In genomic region chr2:178796079-178796677, GRCh38 we compare ENCODE assay signal across 8 cellular contexts. TPM values are rescaled to one million over a fixed set of nuclear protein-coding genes. Genes with fewer than 3 reads are reported as not detected.
A peak's percentile ranks its signal among the peaks of the same experiment; 100 is the strongest.
DNase-seq lines count a peak whose midpoint lies in the region; ATAC-seq, FAIRE-seq and TF ChIP-seq lines count a peak whose summit lies in the region.
"Had no signal": no experiment of that assay in that cellular context is flagged by ENCODE, and none has a peak within 500 bp of the region (broad histone marks: within the 10 kb centered on the region; RNA-seq: fewer than 3 reads in every experiment).

No MANE protein-coding gene starts in this region.

- no peak for ATAC-seq in GM21825 (IDR thresholded peaks at IDR 0.05; ENCODE audit: unreplicated experiment)
- ATAC-seq in activated naive CD8-positive, alpha-beta T cell treated with anti-CD3 and anti-CD28 coated beads, Interleukin-2, amount 50 U/mL, for 24 hours: no peak
- ATAC-seq in HG02623 (IDR thresholded peaks at IDR 0.05; ENCODE audit: unreplicated experiment): no peak

- DNase-seq in GM03348 (ENCODE audit: low spot score) (peak; percentile 48), NCI-H1048 (lab: John Stamatoyannopoulos, UW) (peak; percentile 16), astrocyte (ENCODE audit: low read depth) (peak; percentile 35)
- DNase-seq in activated naive CD8-positive, alpha-beta T cell treated with anti-CD3 and anti-CD28 coated beads, Interleukin-2, amount 50 U/mL, for 24 hours: no peak
- DNase-seq: activated B cell treated with CpG ODN at 0.5 μM for 24 hours had no signal

- peaks cover 4% of the 10 kb centered on the region for H3K9me3 Mint-ChIP-seq in astrocyte (ENCODE audit: unreplicated experiment)
- H3K9me3 Mint-ChIP-seq in activated naive CD8-positive, alpha-beta T cell treated with anti-CD3 and anti-CD28 coated beads, Interleukin-2, amount 50 U/mL, for 24 hours: no peaks in the 10 kb centered on the region
- H3K9me3 Mint-ChIP-seq: activated B cell treated with CpG ODN at 0.5 μM for 24 hours had no signal

- no peaks in the 10 kb centered on the region for H3K36me3 Mint-ChIP-seq in astrocyte (ENCODE audit: low read depth, unreplicated experiment)
- H3K36me3 Mint-ChIP-seq in activated naive CD8-positive, alpha-beta T cell treated with anti-CD3 and anti-CD28 coated beads, Interleukin-2, amount 50 U/mL, for 24 hours (ENCODE audit: low read depth): peaks cover 5% of the 10 kb centered on the region

- TF ChIP-seq CTCF in astrocyte (IDR thresholded peaks at IDR 0.05; ENCODE audit: insufficient read depth, low read depth, low read length) (peak; percentile 53), liver (IDR thresholded peaks at IDR 0.05; ENCODE audit: low read depth, low read length, missing input control) (peak; percentile 47)

- H3K27ac Mint-ChIP-seq in astrocyte (ENCODE audit: unreplicated experiment): no peak overlapping the region
- no peak overlapping the region for H3K27ac Mint-ChIP-seq in activated naive CD8-positive, alpha-beta T cell treated with anti-CD3 and anti-CD28 coated beads, Interleukin-2, amount 50 U/mL, for 24 hours
- H3K27ac Mint-ChIP-seq: activated B cell treated with CpG ODN at 0.5 μM for 24 hours had no signal

- H3K4me1 ChIP-seq in astrocyte (ENCODE audit: insufficient read depth, low read length): no peaks in the 10 kb centered on the region
- no peaks in the 10 kb centered on the region for H3K4me1 ChIP-seq in liver (ENCODE audit: control insufficient read depth in 4 of 4, insufficient read depth in 4 of 4, low read length in 3 of 4)

- peak; percentile 80 for FAIRE-seq in astrocyte (lab: Jason Lieb, UNC)

- H3K9me3 ChIP-seq in astrocyte (ENCODE audit: insufficient read depth, low read depth, low read length) (no peaks in the 10 kb centered on the region), liver (ENCODE audit: control insufficient read depth in 4 of 4, low read length in 3 of 4) (peaks cover 0 to 6% (median 0%) of the 10 kb centered on the region in 4 donors)

- H3K27me3 Mint-ChIP-seq in astrocyte (ENCODE audit: low read depth, unreplicated experiment): no peaks in the 10 kb centered on the region
- no peaks in the 10 kb centered on the region for H3K27me3 Mint-ChIP-seq in activated naive CD8-positive, alpha-beta T cell treated with anti-CD3 and anti-CD28 coated beads, Interleukin-2, amount 50 U/mL, for 24 hours
- H3K27me3 Mint-ChIP-seq: activated B cell treated with CpG ODN at 0.5 μM for 24 hours had no signal

- H3K27me3 ChIP-seq in astrocyte (ENCODE audit: insufficient read depth, low read length) (no peaks in the 10 kb centered on the region), liver (ENCODE audit: control insufficient read depth in 4 of 4, insufficient read depth in 4 of 4, low read length in 3 of 4) (peaks cover 0 to 7% (median 0%) of the 10 kb centered on the region in 4 donors)

- H2AFZ ChIP-seq in astrocyte (ENCODE audit: low read depth, low read length): no peak overlapping the region

- H3K4me2 ChIP-seq in astrocyte (ENCODE audit: low read length): no peak overlapping the region

- H3K4me1 Mint-ChIP-seq in astrocyte (ENCODE audit: low read depth, unreplicated experiment): no peaks in the 10 kb centered on the region
- no peaks in the 10 kb centered on the region for H3K4me1 Mint-ChIP-seq in activated naive CD8-positive, alpha-beta T cell treated with anti-CD3 and anti-CD28 coated beads, Interleukin-2, amount 50 U/mL, for 24 hours
- H3K4me1 Mint-ChIP-seq: activated B cell treated with CpG ODN at 0.5 μM for 24 hours had no signal

- no peaks in the 10 kb centered on the region for H4K20me1 ChIP-seq in astrocyte (ENCODE audit: insufficient read depth, low read length)

- no peak overlapping the region for H3K4me3 Mint-ChIP-seq in astrocyte (ENCODE audit: unreplicated experiment)
- no peak overlapping the region for H3K4me3 Mint-ChIP-seq in activated naive CD8-positive, alpha-beta T cell treated with anti-CD3 and anti-CD28 coated beads, Interleukin-2, amount 50 U/mL, for 24 hours
- H3K4me3 Mint-ChIP-seq: activated B cell treated with CpG ODN at 0.5 μM for 24 hours had no signal

- H3K79me2 ChIP-seq in astrocyte (ENCODE audit: insufficient read depth, low read length): no peaks in the 10 kb centered on the region

- H3K27ac ChIP-seq in astrocyte (ENCODE audit: low read depth, low read length): no peak overlapping the region
- no peak overlapping the region for H3K27ac ChIP-seq in liver (ENCODE audit: low read depth in 1 of 2, low read length in 2 of 2)

- no peak overlapping the region for H3K9ac ChIP-seq in astrocyte (ENCODE audit: low read length)
- H3K9ac ChIP-seq in liver (ENCODE audit: low read depth in 1 of 2, low read length in 2 of 2): no peak overlapping the region

- H3K36me3 ChIP-seq in astrocyte (ENCODE audit: insufficient read depth, low read length) (no peaks in the 10 kb centered on the region), liver (ENCODE audit: control insufficient read depth in 4 of 4, insufficient read depth in 3 of 4, low read depth in 1 of 4, low read length in 3 of 4) (no peaks in the 10 kb centered on the region)

- peak; percentile 82 to 84 for TF ChIP-seq RAD21 in liver (IDR thresholded peaks at IDR 0.05)

- H3K4me3 ChIP-seq in astrocyte (ENCODE audit: insufficient read depth, low read depth, low read length): no peak overlapping the region
- no peak overlapping the region for H3K4me3 ChIP-seq in liver (ENCODE audit: low read depth in 1 of 3, low read length in 3 of 3)

- 93% methylated on average over 2 of the region's 2 CpGs for WGBS in liver

TF ChIP-seq in liver, 16 proteins besides CTCF, POLR2A, EP300 and RAD21:
- no peak for TF ChIP-seq ATF3 (IDR thresholded peaks at IDR 0.05)
- TF ChIP-seq EGR1 (IDR thresholded peaks at IDR 0.05; ENCODE audit: low read depth in 2 of 2): no peak
- no peak for TF ChIP-seq SP1 (IDR thresholded peaks at IDR 0.05)
- no peak for TF ChIP-seq ZBTB33 (IDR thresholded peaks at IDR 0.05)
- no peak for TF ChIP-seq YY1 (IDR thresholded peaks at IDR 0.05)
- no peak for TF ChIP-seq REST (IDR thresholded peaks at IDR 0.05)
- no peak for TF ChIP-seq TAF1 (conservative IDR thresholded peaks at IDR 0.05)
- no peak for TF ChIP-seq JUND (IDR thresholded peaks at IDR 0.05)
- no peak for TF ChIP-seq NR2F2 (IDR thresholded peaks at IDR 0.05)
- TF ChIP-seq MAX (IDR thresholded peaks at IDR 0.05): no peak

RNA-seq across cellular contexts. Expression of gene TTN, which starts 11.0 kb away (rescaled TPM):
- total RNA-seq in astrocyte (0.50 and 0.53 TPM in 2 replicates), liver (1 to 10 TPM in 1 of 2 donors, under 1 TPM in 1; 0.28 to 3.0 TPM)
- 1 to 10 TPM in 1 of 2 donors, under 1 TPM in 1; 0.01 to 1.3 TPM for polyA plus RNA-seq in liver
